ENCODE assay signal across 20 cellular contexts in the genomic region with DNA sequence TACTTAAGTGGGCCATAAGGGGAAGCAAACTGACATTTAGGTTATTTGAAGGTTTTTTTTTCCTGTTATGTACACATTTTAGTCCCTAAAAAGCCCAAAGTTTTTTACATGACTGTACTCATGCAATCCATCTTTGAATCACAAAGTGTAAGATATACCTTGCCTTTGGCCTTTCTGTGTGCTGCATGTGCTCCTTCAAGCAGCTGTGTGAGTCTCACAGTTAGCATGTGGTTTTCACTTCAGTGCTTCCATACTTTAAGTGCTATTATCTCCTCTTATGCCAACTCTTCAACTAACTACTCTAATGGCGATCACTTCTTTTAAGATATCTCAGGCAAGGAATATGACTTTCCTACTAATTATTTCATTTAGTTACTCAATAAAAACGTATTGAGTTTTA.
DNase-seq lines count a peak whose midpoint lies in the region; ATAC-seq and TF ChIP-seq lines count a peak whose summit lies in the region.
"Had no signal": no experiment of that assay in that cellular context is flagged by ENCODE, and none has a peak within 500 bp of the region (broad histone marks: within the 10 kb centered on the region; RNA-seq: fewer than 3 reads in every experiment).

No MANE protein-coding gene starts in this region.

- TF ChIP-seq EP300 in esophagus muscularis mucosa (IDR thresholded peaks at IDR 0.05), result no peak

- no peaks in the 10 kb centered on the region for H3K27me3 ChIP-seq in esophagus muscularis mucosa
- H3K27me3 ChIP-seq: SJSA1 had no signal

- no peaks in the 10 kb centered on the region for H3K36me3 ChIP-seq in esophagus muscularis mucosa
- H3K36me3 ChIP-seq: SJSA1 had no signal

- intact Hi-C loops in esophagus muscularis mucosa (cut with DNase I) (no loop called here), sciatic nerve (cut with DNase I) (no loop called here)

- no peak overlapping the region for H3K27ac ChIP-seq in esophagus muscularis mucosa (replicated peaks in 1 of 4)
- H3K27ac ChIP-seq: SJSA1 had no signal

- TF ChIP-seq POLR2A in esophagus muscularis mucosa (IDR thresholded peaks at IDR 0.05; ENCODE audit: low read depth), result no peak

- H3K4me3 ChIP-seq in esophagus muscularis mucosa, result no peak overlapping the region
- H3K4me3 ChIP-seq: SJSA1 had no signal

- ATAC-seq in GM19023 (IDR thresholded peaks at IDR 0.05; ENCODE audit: unreplicated experiment) (peak; percentile 44), HG03469 (IDR thresholded peaks at IDR 0.05; ENCODE audit: unreplicated experiment) (peak; percentile 30), sciatic nerve (no peak)
- ATAC-seq: CD8-positive, alpha-beta T cell; Right ventricle myocardium inferior had no signal

- WGBS in esophagus muscularis mucosa, result 83% methylated on average over 2 of the region's 2 CpGs

- no peak for TF ChIP-seq CTCF in esophagus muscularis mucosa (IDR thresholded peaks at IDR 0.05)

- no peaks in the 10 kb centered on the region for H3K9me3 ChIP-seq in esophagus muscularis mucosa
- H3K9me3 ChIP-seq: SJSA1 had no signal

- H3K4me1 ChIP-seq in esophagus muscularis mucosa, result peaks cover 0 to 7% (median 0%) of the 10 kb centered on the region in 4 donors
- H3K4me1 ChIP-seq: SJSA1 had no signal

- peak; percentile 20 for DNase-seq in NCI-H2107 treated with DMSO at 0.1 percent for 48 hours (lab: John Stamatoyannopoulos, UW; ENCODE audit: unreplicated experiment)
- no peak for DNase-seq in NCI-H2107 (lab: John Stamatoyannopoulos, UW)
- no peak for DNase-seq in GM03348 (ENCODE audit: low spot score)
- no peak for DNase-seq in esophagus muscularis mucosa (ENCODE audit: extremely low spot score)
- DNase-seq in sciatic nerve (ENCODE audit: low spot score), result no peak
- DNase-seq: 8988T; C1 segment of cervical spinal cord; CD8-positive, alpha-beta T cell; GDM1; Karpas-422; NCI-H1930; NCI-H2171 treated with DMSO at 0.1 percent for 48 hours; NCI-H446; NCI-H526; T-helper 1 cell; T1000 had no signal
